Comparison of ENCODE assay signal across 11 cellular contexts in the genomic region with DNA sequence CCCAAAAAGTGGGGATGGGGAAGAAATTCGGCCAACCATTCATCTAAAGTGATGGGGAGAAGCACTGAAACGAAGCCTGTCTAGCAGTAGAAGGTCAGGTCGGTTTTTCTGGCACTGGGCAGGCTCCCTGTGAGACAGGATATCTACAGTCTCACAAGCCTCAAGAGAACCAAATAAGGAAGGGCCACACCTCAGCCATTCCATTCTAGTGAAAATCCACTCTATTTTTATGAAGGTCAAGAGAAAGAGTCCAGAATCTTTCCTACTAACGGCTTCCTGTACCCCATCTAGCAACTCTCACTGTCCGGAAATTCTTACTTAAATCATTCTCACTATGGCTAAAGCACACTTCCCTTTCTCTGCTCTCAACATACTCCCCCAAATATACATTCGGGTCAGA.
DNase-seq lines count a peak whose midpoint lies in the region; ATAC-seq and TF ChIP-seq lines count a peak whose summit lies in the region.
"Had no signal": no experiment of that assay in that cellular context is flagged by ENCODE, and none has a peak within 500 bp of the region (broad histone marks: within the 10 kb centered on the region; RNA-seq: fewer than 3 reads in every experiment).

No MANE protein-coding gene starts in this region.

- intact Hi-C loops in left lung (cut with DNase I) (no loop called here), vagina (cut with DNase I) (no loop called here)

- ATAC-seq in left lung (peak; percentile 35), GM21619 (IDR thresholded peaks at IDR 0.05; ENCODE audit: unreplicated experiment) (no peak)
- ATAC-seq: PC-3 had no signal

- H3K36me3 ChIP-seq in left lung (no peaks in the 10 kb centered on the region), vagina (no peaks in the 10 kb centered on the region)

- peak overlapping the region in 1 of 2 donors; percentile 21 for H3K27ac ChIP-seq in left lung
- H3K27ac ChIP-seq in vagina = peak overlapping the region; percentile 27

- TF ChIP-seq POLR2A in vagina (IDR thresholded peaks at IDR 0.05) = no peak

- H3K4me3 ChIP-seq in left lung = no peak overlapping the region
- H3K4me3 ChIP-seq in vagina = no peak overlapping the region

- H3K27me3 ChIP-seq in left lung (no peaks in the 10 kb centered on the region), vagina (no peaks in the 10 kb centered on the region)

- TF ChIP-seq CTCF in left lung (IDR thresholded peaks at IDR 0.05) = no peak
- TF ChIP-seq CTCF in vagina (IDR thresholded peaks at IDR 0.05) = no peak

- peak; percentile 37 for DNase-seq in M059J (ENCODE audit: low read depth)
- DNase-seq in dermis blood vessel endothelial cell = peak; percentile 87
- DNase-seq in left lung = no peak
- DNase-seq in vagina (ENCODE audit: extremely low spot score in 2 of 2) = no peak
- no peak for DNase-seq in SW480 (ENCODE audit: low spot score)
- no peak for DNase-seq in activated CD4-positive, alpha-beta T cell treated with anti-CD3 and anti-CD28 coated beads for 4 hours
- DNase-seq: NCI-H1105; NCI-H345; PC-3; stimulated activated naive B cell treated with anti-CD40 and anti-IgM and Interleukin-4, amounts not matched to agents 10 μg/mL and 1 μg/mL and 100 μg/mL, for 72 hours had no signal

- H3K4me1 ChIP-seq in left lung (peaks cover 0 to 12% of the 10 kb centered on the region in 2 donors), vagina (peaks cover 7% of the 10 kb centered on the region)

- no peaks in the 10 kb centered on the region for H3K9me3 ChIP-seq in left lung
- H3K9me3 ChIP-seq in vagina = no peaks in the 10 kb centered on the region

Comparison
In these comparisons a context has a peak if more than half of its experiments do, and no peak if none do; other contexts are left out.
1. DNase-seq: peak in M059J (single experiment) and dermis blood vessel endothelial cell (single experiment); none in left lung (0 of 2), vagina (0 of 2), SW480 (single experiment) and activated CD4-positive, alpha-beta T cell treated with anti-CD3 and anti-CD28 coated beads for 4 hours (0 of 2).